In the genomic region with DNA sequence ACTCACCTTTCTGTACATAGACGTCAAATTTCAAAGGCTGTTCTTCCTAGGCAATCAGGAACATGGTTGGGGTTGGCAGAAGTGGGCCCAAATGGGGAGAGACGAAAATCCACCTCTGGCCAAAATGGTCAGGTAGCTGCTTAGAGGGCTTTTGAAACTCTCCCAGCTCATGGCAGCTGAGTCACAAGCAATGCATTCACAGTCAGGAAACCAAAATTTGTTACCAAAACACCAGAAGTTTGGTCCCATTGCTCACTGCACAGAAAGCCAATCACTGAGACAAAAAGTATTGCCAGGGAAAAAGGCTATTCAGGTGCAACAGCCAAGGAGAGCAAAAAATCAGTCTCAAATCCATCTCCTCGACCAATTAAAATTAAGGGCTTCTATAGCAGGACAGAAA, we compare ENCODE assay signal across 35 cellular contexts.
"Had no signal": no experiment of that assay in that cellular context is flagged by ENCODE, and none has a peak within 500 bp of the region (broad histone marks: within the 10 kb centered on the region; RNA-seq: fewer than 3 reads in every experiment).

No MANE protein-coding gene starts in this region.

- ATAC-seq: activated CD8-positive, alpha-beta memory T cell treated with anti-CD3 and anti-CD28 coated beads, Interleukin-2, amount 10 ng/mL, durations not matched to agents 7 days and 5 days; activated T-cell treated with anti-CD3 and anti-CD28 coated beads, Interleukin-2, amount 50 U/mL, for 72 hours; activated T-helper 17 cell treated with anti-CD3 and anti-CD28 coated beads, Interleukin-2, amount 50 U/mL, for 72 hours; body of pancreas; PC-3; T-cell; T-helper 17 cell had no signal

- H3K27ac ChIP-seq: body of pancreas, breast epithelium, KMS-11, Peyer's patch, SJCRH30, SK-N-MC, VCaP had no signal

- DNase-seq: activated B cell treated with CpG ODN at 0.5 μM for 24 hours; activated CD4-positive, alpha-beta memory T cell treated with anti-CD3 and anti-CD28 coated beads, Interleukin-2, amount 10 ng/mL, durations not matched to agents 7 days and 5 days; activated CD4-positive, alpha-beta T cell treated with anti-CD3 and anti-CD28 coated beads for 1 hour; activated CD4-positive, alpha-beta T cell treated with anti-CD3 and anti-CD28 coated beads for 48 hours; activated CD8-positive, alpha-beta memory T cell treated with anti-CD3 and anti-CD28 coated beads for 24 hours; activated CD8-positive, alpha-beta memory T cell treated with anti-CD3 and anti-CD28 coated beads, Interleukin-2, amount 10 ng/mL, durations not matched to agents 7 days and 5 days; activated effector memory CD4-positive, alpha-beta T cell treated with anti-CD3 and anti-CD28 coated beads, Interleukin-2, amount 50 U/mL, for 16 hours; activated naive CD4-positive, alpha-beta T cell; activated naive CD4-positive, alpha-beta T cell treated with anti-CD3 and anti-CD28 coated beads, Interleukin-2, amount 50 U/mL, for 16 hours; activated naive CD8-positive, alpha-beta T cell treated with anti-CD3 and anti-CD28 coated beads for 36 hours; activated T-cell treated with anti-CD3 and anti-CD28 coated beads, Interleukin-2, amount 50 U/mL, for 1 hour; activated T-cell treated with anti-CD3 and anti-CD28 coated beads, Interleukin-2, amount 50 U/mL, for 72 hours; amniotic stem cell; aorta; body of pancreas; MV-4-11; NCI-H1092; NCI-H1436 treated with DMSO at 0.1 percent for 48 hours; NCI-H1694 treated with DMSO at 0.1 percent for 48 hours; NCI-H2029; NCI-H345; NCI-H524 treated with DMSO at 0.1 percent for 48 hours; NK-92 treated with Interleukin-12 subunit alpha and Interleukin-12 subunit beta, amount 100 ng/mL, for 24 hours; PC-3; Peyer's patch; Right ventricle myocardium superior; SJCRH30; T-cell; T-helper 17 cell; T-helper 9 cell had no signal

- H3K36me3 ChIP-seq: breast epithelium, Peyer's patch, SJCRH30 had no signal

- H3K4me1 ChIP-seq: body of pancreas, breast epithelium, Peyer's patch had no signal

- H3K4me2 ChIP-seq: KMS-11 had no signal

- H3K36me3 Mint-ChIP-seq: activated CD8-positive, alpha-beta memory T cell treated with anti-CD3 and anti-CD28 coated beads, Interleukin-2, amount 10 ng/mL, durations not matched to agents 7 days and 5 days; activated naive CD8-positive, alpha-beta T cell treated with anti-CD3 and anti-CD28 coated beads for 36 hours; T-cell had no signal

- H3K9ac ChIP-seq: KMS-11 had no signal

- H3K9me3 ChIP-seq: body of pancreas, breast epithelium, Peyer's patch had no signal

- H3K4me1 Mint-ChIP-seq: activated B cell treated with CpG ODN at 0.5 μM for 24 hours; activated CD4-positive, alpha-beta memory T cell treated with anti-CD3 and anti-CD28 coated beads, Interleukin-2, amount 10 ng/mL, durations not matched to agents 7 days and 5 days; activated CD8-positive, alpha-beta memory T cell treated with anti-CD3 and anti-CD28 coated beads, Interleukin-2, amount 10 ng/mL, durations not matched to agents 7 days and 5 days; activated naive CD8-positive, alpha-beta T cell treated with anti-CD3 and anti-CD28 coated beads for 36 hours; activated T-helper 17 cell treated with anti-CD3 and anti-CD28 coated beads, Interleukin-2, amount 50 U/mL, for 72 hours; T-cell; T-helper 17 cell had no signal

- H3K27ac Mint-ChIP-seq: activated B cell treated with CpG ODN at 0.5 μM for 24 hours; activated CD4-positive, alpha-beta memory T cell treated with anti-CD3 and anti-CD28 coated beads, Interleukin-2, amount 10 ng/mL, durations not matched to agents 7 days and 5 days; activated CD8-positive, alpha-beta memory T cell treated with anti-CD3 and anti-CD28 coated beads, Interleukin-2, amount 10 ng/mL, durations not matched to agents 7 days and 5 days; activated naive CD8-positive, alpha-beta T cell treated with anti-CD3 and anti-CD28 coated beads for 36 hours; activated T-cell treated with anti-CD3 and anti-CD28 coated beads, Interleukin-2, amount 50 U/mL, for 72 hours; activated T-helper 17 cell treated with anti-CD3 and anti-CD28 coated beads, Interleukin-2, amount 50 U/mL, for 72 hours; T-cell; T-helper 17 cell had no signal

- H3K4me3 Mint-ChIP-seq: activated B cell treated with CpG ODN at 0.5 μM for 24 hours; activated CD4-positive, alpha-beta memory T cell treated with anti-CD3 and anti-CD28 coated beads, Interleukin-2, amount 10 ng/mL, durations not matched to agents 7 days and 5 days; activated CD8-positive, alpha-beta memory T cell treated with anti-CD3 and anti-CD28 coated beads, Interleukin-2, amount 10 ng/mL, durations not matched to agents 7 days and 5 days; activated naive CD8-positive, alpha-beta T cell treated with anti-CD3 and anti-CD28 coated beads for 36 hours; activated T-cell treated with anti-CD3 and anti-CD28 coated beads, Interleukin-2, amount 50 U/mL, for 72 hours; activated T-helper 17 cell treated with anti-CD3 and anti-CD28 coated beads, Interleukin-2, amount 50 U/mL, for 72 hours; T-cell; T-helper 17 cell had no signal

- H3K27me3 Mint-ChIP-seq: activated B cell treated with CpG ODN at 0.5 μM for 24 hours; activated CD4-positive, alpha-beta memory T cell treated with anti-CD3 and anti-CD28 coated beads, Interleukin-2, amount 10 ng/mL, durations not matched to agents 7 days and 5 days; activated CD8-positive, alpha-beta memory T cell treated with anti-CD3 and anti-CD28 coated beads, Interleukin-2, amount 10 ng/mL, durations not matched to agents 7 days and 5 days; activated T-helper 17 cell treated with anti-CD3 and anti-CD28 coated beads, Interleukin-2, amount 50 U/mL, for 72 hours; T-cell; T-helper 17 cell had no signal

- H3K27me3 ChIP-seq: body of pancreas, breast epithelium, Peyer's patch, SJCRH30 had no signal

- H3K4me3 ChIP-seq: body of pancreas, breast epithelium, Peyer's patch, SJCRH30, SK-N-MC had no signal
